Comparison of ENCODE assay signal across 15 cellular contexts in genomic region chr5:4893063-4893744, GRCh38.
DNase-seq lines count a peak whose midpoint lies in the region; ATAC-seq, FAIRE-seq and TF ChIP-seq lines count a peak whose summit lies in the region.
"Had no signal": no experiment of that assay in that cellular context is flagged by ENCODE, and none has a peak within 500 bp of the region (broad histone marks: within the 10 kb centered on the region; RNA-seq: fewer than 3 reads in every experiment).

No MANE protein-coding gene starts in this region.

- H2BK15ac ChIP-seq in H1 (ENCODE audit: low read length) = no peak overlapping the region

- H4K91ac ChIP-seq in H1 (replicated peaks; ENCODE audit: insufficient read length, low read length) = no peak overlapping the region

- no peaks in the 10 kb centered on the region for H3K4me1 ChIP-seq in GM23338 (ENCODE audit: insufficient read depth)
- H3K4me1 ChIP-seq in H1 (replicated peaks in 1 of 4; ENCODE audit: control insufficient read depth in 3 of 4, insufficient read depth in 4 of 4, low read length in 3 of 4) = no peaks in the 10 kb centered on the region
- no peaks in the 10 kb centered on the region for H3K4me1 ChIP-seq in kidney (ENCODE audit: control insufficient read depth in 1 of 2, insufficient read depth in 1 of 2, low read depth in 1 of 2, low read length in 2 of 2)
- H3K4me1 ChIP-seq: HAP-1 had no signal

- H3K4ac ChIP-seq in H1 (replicated peaks; ENCODE audit: insufficient read length, low read depth, low read length) = no peak overlapping the region

- H4K20me1 ChIP-seq in GM23338 (replicated peaks; ENCODE audit: insufficient read depth) (no peaks in the 10 kb centered on the region), H1 (replicated peaks in 1 of 2; ENCODE audit: control insufficient read depth in 1 of 2, insufficient read depth in 2 of 2, low read length in 2 of 2) (no peaks in the 10 kb centered on the region)

- CTCF ChIA-PET in H1 (lab: Charles Lee; ENCODE audit: partially characterized antibody) = no interaction called here

- no peaks in the 10 kb centered on the region for H3F3A ChIP-seq in GM23338 (replicated peaks; ENCODE audit: low read depth)

- H3K79me1 ChIP-seq in H1 (ENCODE audit: low read depth, low read length) = no peaks in the 10 kb centered on the region

- H3K4me2 ChIP-seq in GM23338 = no peak overlapping the region
- no peak overlapping the region for H3K4me2 ChIP-seq in H1 (ENCODE audit: insufficient read depth in 1 of 2, low read depth in 2 of 2, low read length in 2 of 2)

- peaks cover 2% of the 10 kb centered on the region for H3K27me3 Mint-ChIP-seq in GM23338 (ENCODE audit: insufficient read depth, low read depth, poor library complexity)
- H3K27me3 Mint-ChIP-seq: CD4-positive, alpha-beta memory T cell had no signal

- no peak for TF ChIP-seq EP300 in H1 (IDR thresholded peaks at IDR 0.05; ENCODE audit: borderline replicate concordance in 1 of 2, low read depth in 2 of 2, low read length in 2 of 2)

- no peak overlapping the region for H2AK5ac ChIP-seq in H1 (ENCODE audit: low read depth, low read length)

- H3K36me3 ChIP-seq in GM23338 (ENCODE audit: insufficient read depth) (no peaks in the 10 kb centered on the region), H1 (ENCODE audit: control insufficient read depth in 2 of 4, insufficient read depth in 4 of 4, low read length in 3 of 4) (no peaks in the 10 kb centered on the region), kidney (ENCODE audit: control insufficient read depth in 1 of 2, insufficient read depth in 2 of 2, low read length in 2 of 2) (no peaks in the 10 kb centered on the region)
- H3K36me3 ChIP-seq: HAP-1 had no signal

- no peak overlapping the region for H3K9ac ChIP-seq in H1 (replicated peaks in 1 of 4; ENCODE audit: extremely low read depth in 1 of 4, low read depth in 3 of 4, low read length in 3 of 4)
- no peak overlapping the region for H3K9ac ChIP-seq in kidney (ENCODE audit: low read length in 2 of 2)

- no peak overlapping the region for H4K8ac ChIP-seq in H1 (ENCODE audit: extremely low read depth, insufficient read depth, low read length)

- H3K4me3 ChIP-seq in GM23338 (no peak overlapping the region), H1 (ENCODE audit: extremely low read depth in 1 of 4, insufficient read depth in 2 of 4, low read depth in 3 of 4, low read length in 4 of 4) (no peak overlapping the region), kidney (ENCODE audit: low read length in 2 of 2) (no peak overlapping the region)
- H3K4me3 ChIP-seq: HAP-1 had no signal

- no peaks in the 10 kb centered on the region for H3K36me3 Mint-ChIP-seq in GM23338 (ENCODE audit: low read depth)
- H3K36me3 Mint-ChIP-seq: CD4-positive, alpha-beta memory T cell had no signal

- no peaks in the 10 kb centered on the region for H3K23me2 ChIP-seq in H1 (ENCODE audit: low read depth, low read length)

- H2AFZ ChIP-seq in GM23338 = peak overlapping the region; percentile 56; the same call in 1 of the 2 replicates
- H2AFZ ChIP-seq in H1 (ENCODE audit: low read length) = peak overlapping the region; percentile 32; the same call in 1 of the 2 replicates

- H3K9me3 Mint-ChIP-seq in GM23338 = peaks cover 2% of the 10 kb centered on the region; the same call in 1 of the 3 replicates
- H3K9me3 Mint-ChIP-seq: HFFc6 had no signal

- TF ChIP-seq POLR2A in H1 (IDR thresholded peaks at IDR 0.05; ENCODE audit: control extremely low read depth in 1 of 2, low read depth in 2 of 2, low read length in 2 of 2) = no peak

- no peak for DNase-seq in GM23338 (ENCODE audit: low spot score)
- no peak for DNase-seq in H1 (ENCODE audit: low read depth in 1 of 2, low spot score in 2 of 2)
- peak; percentile 54 for DNase-seq in kidney
- peak; percentile 65 for DNase-seq in ureter (ENCODE audit: low spot score)
- no peak for DNase-seq in GF-D8 (lab: John Stamatoyannopoulos, UW)
- DNase-seq: C1 segment of cervical spinal cord; Calu3; CD4-positive, alpha-beta memory T cell; COR-L47; DMS53; DMS79 treated with DMSO at 0.1 percent for 48 hours; HFFc6 had no signal

- no peak overlapping the region for H3K18ac ChIP-seq in H1 (ENCODE audit: extremely low read depth, low read length)

- no peak for TF ChIP-seq RAD21 in H1 (IDR thresholded peaks at IDR 0.05 in 1 of 2, conservative IDR thresholded peaks at IDR 0.05 in 1 of 2; ENCODE audit: low read depth in 2 of 2, low read length in 2 of 2)

- no peaks in the 10 kb centered on the region for H3K9me3 ChIP-seq in H1 (ENCODE audit: insufficient read depth in 2 of 2, low read depth in 1 of 2, low read length in 1 of 2)
- H3K9me3 ChIP-seq in kidney (ENCODE audit: control insufficient read depth in 1 of 2, low read length in 2 of 2) = no peaks in the 10 kb centered on the region
- H3K9me3 ChIP-seq: HAP-1 had no signal

- H2BK20ac ChIP-seq in H1 (ENCODE audit: low read length) = no peak overlapping the region

- H4K5ac ChIP-seq in H1 (ENCODE audit: insufficient read length, low read depth, low read length) = no peak overlapping the region

- 91% methylated on average over 9 of the region's 9 CpGs; no CpG with 5 or more reads in 1 of the 2 experiments for WGBS in H1 (ENCODE audit: extremely low coverage in 1 of 2, insufficient coverage in 1 of 2, insufficient read length in 1 of 2, insufficient replicate concordance in 2 of 2, low coverage in 1 of 2, low lambda C conversion rate in 2 of 2, missing lambda C conversion rate in 1 of 2), 2 experiments

- no peak overlapping the region for H3K27ac Mint-ChIP-seq in GM23338
- H3K27ac Mint-ChIP-seq: CD4-positive, alpha-beta memory T cell; HFFc6 had no signal

- no peaks in the 10 kb centered on the region for H3K27me3 ChIP-seq in GM23338 (ENCODE audit: insufficient read depth)
- no peaks in the 10 kb centered on the region for H3K27me3 ChIP-seq in H1 (replicated peaks in 1 of 4; ENCODE audit: control insufficient read depth in 3 of 4, extremely low read depth in 1 of 4, insufficient read depth in 3 of 4, low read length in 3 of 4)

- no peak overlapping the region for H3K56ac ChIP-seq in H1 (replicated peaks; ENCODE audit: insufficient read length, low read depth, low read length)

- H2BK120ac ChIP-seq in H1 (replicated peaks; ENCODE audit: low read depth, low read length) = no peak overlapping the region

- H3K9me2 ChIP-seq in GM23338 (ENCODE audit: insufficient read depth) = peaks cover 5% of the 10 kb centered on the region; the same call in 1 of the 2 replicates

- no peaks in the 10 kb centered on the region for H3K79me2 ChIP-seq in GM23338 (replicated peaks; ENCODE audit: insufficient read depth)
- no peaks in the 10 kb centered on the region for H3K79me2 ChIP-seq in H1 (ENCODE audit: control insufficient read depth in 1 of 2, insufficient read depth in 2 of 2, low read length in 2 of 2)

- FAIRE-seq in H1 (lab: Jason Lieb, UNC) = no peak
- no peak for FAIRE-seq in kidney (lab: Jason Lieb, UNC)
- FAIRE-seq: GM12892 had no signal

- no peaks in the 10 kb centered on the region for H3K4me1 Mint-ChIP-seq in GM23338
- H3K4me1 Mint-ChIP-seq: CD4-positive, alpha-beta memory T cell had no signal

- TF ChIP-seq CTCF in GM23338 (conservative IDR thresholded peaks at IDR 0.05; ENCODE audit: low read depth in 2 of 2) = no peak
- no peak for TF ChIP-seq CTCF in H1 (IDR thresholded peaks at IDR 0.05; ENCODE audit: control extremely low read depth in 1 of 3, insufficient read depth in 1 of 3, low read depth in 1 of 3, low read length in 3 of 3)
- TF ChIP-seq CTCF in kidney (IDR thresholded peaks at IDR 0.05; ENCODE audit: borderline replicate concordance, extremely low read depth, insufficient read depth) = no peak

- H3K23ac ChIP-seq in H1 (ENCODE audit: insufficient read length) = no peak overlapping the region

- H2BK5ac ChIP-seq in H1 (ENCODE audit: low read depth, low read length) = no peak overlapping the region

- H3K27ac ChIP-seq in GM23338 (ENCODE audit: low read depth) (no peak overlapping the region), H1 (ENCODE audit: low read depth, low read length) (no peak overlapping the region), kidney (ENCODE audit: low read depth in 2 of 2, low read length in 2 of 2) (no peak overlapping the region)

- no peak overlapping the region for H2BK12ac ChIP-seq in H1 (ENCODE audit: low read depth, low read length)

- no peak overlapping the region for H3K4me3 Mint-ChIP-seq in GM23338
- H3K4me3 Mint-ChIP-seq: CD4-positive, alpha-beta memory T cell; HFFc6 had no signal

- no peak overlapping the region for H3K14ac ChIP-seq in H1 (ENCODE audit: insufficient read length)

- ATAC-seq in GM23338 (no peak), HG03108 (IDR thresholded peaks at IDR 0.05; ENCODE audit: unreplicated experiment) (no peak)

- POLR2A ChIA-PET in H1 (lab: Charles Lee; ENCODE audit: partially characterized antibody) = no interaction called here

- intact Hi-C loops in kidney (cut with DNase I) = no loop called here

TF ChIP-seq in H1, 55 proteins besides CTCF, POLR2A, EP300 and RAD21:
- TF ChIP-seq KDM5A (IDR thresholded peaks at IDR 0.05; ENCODE audit: low read length) (no peak), KDM4A (IDR thresholded peaks at IDR 0.05; ENCODE audit: low read depth, low read length, severe bottlenecking) (no peak), CTBP2 (IDR thresholded peaks at IDR 0.05; ENCODE audit: borderline replicate concordance, insufficient read depth, insufficient read length, low read length) (no peak), SP1 (IDR thresholded peaks at IDR 0.05; ENCODE audit: low read depth, low read length) (no peak), NANOG (IDR thresholded peaks at IDR 0.05; ENCODE audit: insufficient read depth, low read depth, low read length, poor library complexity, severe bottlenecking) (no peak), RNF2 (IDR thresholded peaks at IDR 0.05; ENCODE audit: borderline replicate concordance, low read depth, low read length, missing control alignments, poor library complexity, severe bottlenecking) (no peak), BACH1 (IDR thresholded peaks at IDR 0.05; ENCODE audit: low read length) (no peak), HDAC2 (IDR thresholded peaks at IDR 0.05; ENCODE audit: borderline replicate concordance in 1 of 2, low read depth in 2 of 2, low read length in 2 of 2) (no peak), POU5F1 (IDR thresholded peaks at IDR 0.05; ENCODE audit: low read depth, low read length) (no peak), SUZ12 (IDR thresholded peaks at IDR 0.05; ENCODE audit: low read length) (no peak)

Comparison
In these comparisons a context has a peak if more than half of its experiments do, and no peak if none do; other contexts are left out.
1. DNase-seq: peak in kidney (single experiment) and ureter (single experiment); none in GM23338 (single experiment), H1 (0 of 2) and GF-D8 (single experiment).